In genomic region chr7:107168233-107169119, GRCh38 we compare ENCODE assay signal across 1 cellular context.
TF ChIP-seq lines count a peak whose summit lies in the region.

Gene HBP1 (plus strand): TSS chr7:107169003. CDS start chr7:107179894, 10,891 bp downstream.

TF ChIP-seq in K562, 482 proteins besides CTCF, POLR2A, EP300 and RAD21 (continued from another document):
- TF ChIP-seq NFRKB (IDR thresholded peaks at IDR 0.05; ENCODE audit: low read depth) (peak; percentile 100), CXXC5 (CRISPR knock-in tag; IDR thresholded peaks at IDR 0.05) (peak; percentile 95), UBTF (IDR thresholded peaks at IDR 0.05; ENCODE audit: borderline replicate concordance in 1 of 2, low read depth in 2 of 2, low read length in 2 of 2) (peak; percentile 90 to 92; a peak in 3 of 4 replicates), TAF1 (IDR thresholded peaks at IDR 0.05; ENCODE audit: control insufficient read depth, extremely low read depth, insufficient read depth, low read length, severe bottlenecking) (peak; percentile 79), ZNF57 (CRISPR knock-in tag; IDR thresholded peaks at IDR 0.05) (0 out of 2 replicates have a peak, but pooled peaks have one; percentile 49), POLR2B (IDR thresholded peaks at IDR 0.05; ENCODE audit: low read depth, partially characterized antibody) (peak; percentile 88), RFX1 (IDR thresholded peaks at IDR 0.05) (peak; percentile 16; the same call in 1 of the 2 replicates), RREB1 (CRISPR knock-in tag; IDR thresholded peaks at IDR 0.05) (0 out of 2 replicates have a peak, but pooled peaks have one; percentile 48), NCOA1 (IDR thresholded peaks at IDR 0.05; ENCODE audit: low read depth) (peak; percentile 71; the same call in 1 of the 2 replicates), FIP1L1 (IDR thresholded peaks at IDR 0.05; ENCODE audit: low read depth, low read length, poor library complexity, severe bottlenecking) (peak; percentile 45), ZNF124 (CRISPR knock-in tag; IDR thresholded peaks at IDR 0.05) (no peak), TOE1 (IDR thresholded peaks at IDR 0.05; ENCODE audit: borderline replicate concordance) (0 out of 2 replicates have a peak, but pooled peaks have one; percentile 11), TOE1 (CRISPR knock-in tag; IDR thresholded peaks at IDR 0.05; ENCODE audit: borderline replicate concordance, low read depth) (no peak), ZNF384 (IDR thresholded peaks at IDR 0.05; ENCODE audit: low read depth, low read length) (peak; percentile 21; the same call in 1 of the 2 replicates), POU5F1 (IDR thresholded peaks at IDR 0.05; ENCODE audit: borderline replicate concordance, low read depth, low read length, partially characterized antibody) (peak; percentile 81), NFYB (IDR thresholded peaks at IDR 0.05; ENCODE audit: extremely low read depth, insufficient read length) (peak; percentile 80), TAF15 (IDR thresholded peaks at IDR 0.05; ENCODE audit: low read depth, low read length) (no peak), ZNF436 (CRISPR knock-in tag; IDR thresholded peaks at IDR 0.05) (0 out of 2 replicates have a peak, but pooled peaks have one; percentile 45), NR2C2 (CRISPR knock-in tag; IDR thresholded peaks at IDR 0.05) (0 out of 2 replicates have a peak, but pooled peaks have one; percentile 14), NR2C2 (tag; IDR thresholded peaks at IDR 0.05) (peak; percentile 95), ZBTB40 (IDR thresholded peaks at IDR 0.05) (peak; percentile 84), ZBTB40 (CRISPR knock-in tag; IDR thresholded peaks at IDR 0.05) (no peak), IRF2 (CRISPR knock-in tag; IDR thresholded peaks at IDR 0.05) (no peak), KDM5B (IDR thresholded peaks at IDR 0.05; ENCODE audit: insufficient replicate concordance, low read depth, low read length) (peak; percentile 31)
